ENCODE assay signal across 8 cellular contexts in the genomic region with DNA sequence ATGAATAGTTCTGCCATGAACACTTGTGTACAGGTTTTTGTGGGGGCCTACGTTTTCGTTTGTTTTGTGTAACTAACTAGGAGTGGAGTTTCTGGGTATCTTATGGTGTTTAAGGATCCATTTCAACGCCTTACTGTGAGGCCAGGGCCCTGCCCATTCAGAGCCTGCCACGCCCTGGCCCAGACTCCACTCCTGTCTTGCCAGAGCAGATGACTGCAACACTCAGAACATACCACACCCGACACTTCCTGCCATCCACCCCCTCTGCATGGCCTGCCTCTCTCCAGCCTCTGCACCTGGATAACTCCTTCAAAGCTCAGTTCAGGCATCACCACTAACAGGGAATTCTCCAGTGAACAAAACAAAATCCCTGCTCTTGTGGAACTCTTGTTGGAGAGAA. TPM values are rescaled to one million over a fixed set of nuclear protein-coding genes. Genes with fewer than 3 reads are reported as not detected.
DNase-seq lines count a peak whose midpoint lies in the region; ATAC-seq lines count a peak whose summit lies in the region.
"Had no signal": no experiment of that assay in that cellular context is flagged by ENCODE, and none has a peak within 500 bp of the region (broad histone marks: within the 10 kb centered on the region; RNA-seq: fewer than 3 reads in every experiment).

No MANE protein-coding gene starts in this region.

- H3K27me3 Mint-ChIP-seq in activated T-helper 17 cell treated with anti-CD3 and anti-CD28 coated beads, Interleukin-2, amount 50 U/mL, for 72 hours: no peaks in the 10 kb centered on the region

- peak overlapping the region; percentile 35 for H3K4me3 Mint-ChIP-seq in activated T-helper 17 cell treated with anti-CD3 and anti-CD28 coated beads, Interleukin-2, amount 50 U/mL, for 72 hours
- H3K4me3 Mint-ChIP-seq: neural crest cell had no signal

- peak; percentile 60 for ATAC-seq in GM19463 (IDR thresholded peaks at IDR 0.05; ENCODE audit: unreplicated experiment)
- peak; percentile 69 for ATAC-seq in activated T-helper 17 cell treated with anti-CD3 and anti-CD28 coated beads, Interleukin-2, amount 50 U/mL, for 72 hours (replicated peaks)
- ATAC-seq in HG03378 (IDR thresholded peaks at IDR 0.05; ENCODE audit: unreplicated experiment): no peak
- no peak for ATAC-seq in HG02981 (IDR thresholded peaks at IDR 0.05; ENCODE audit: unreplicated experiment)

- peaks cover 39% of the 10 kb centered on the region for H3K4me1 Mint-ChIP-seq in activated T-helper 17 cell treated with anti-CD3 and anti-CD28 coated beads, Interleukin-2, amount 50 U/mL, for 72 hours

- H3K4me3 ChIP-seq in Jurkat, Clone E6-1 (ENCODE audit: low read length): no peak overlapping the region

- H3K9me3 Mint-ChIP-seq in activated T-helper 17 cell treated with anti-CD3 and anti-CD28 coated beads, Interleukin-2, amount 50 U/mL, for 72 hours: peaks cover 15% of the 10 kb centered on the region

- peak; percentile 79 for DNase-seq in Jurkat, Clone E6-1 (ENCODE audit: low read depth, low spot score)
- peak; percentile 34 to 36 for DNase-seq in stimulated activated CD4-positive, alpha-beta T cell treated with anti-CD3 and anti-CD28 coated beads, Interleukin-2, amount 100 ng/mL, for 24 hours
- no peak for DNase-seq in foreskin melanocyte

- H3K36me3 Mint-ChIP-seq in activated T-helper 17 cell treated with anti-CD3 and anti-CD28 coated beads, Interleukin-2, amount 50 U/mL, for 72 hours (ENCODE audit: low read depth): peaks cover 5% of the 10 kb centered on the region

- peak overlapping the region; percentile 66 for H3K27ac Mint-ChIP-seq in activated T-helper 17 cell treated with anti-CD3 and anti-CD28 coated beads, Interleukin-2, amount 50 U/mL, for 72 hours

RNA-seq across cellular contexts. Expression of a gene that starts 43.2 kb away (rescaled TPM):
- polyA plus RNA-seq in Jurkat, Clone E6-1 (2012; ENCODE audit: insufficient read depth, insufficient read length): 33.7 TPM
- total RNA-seq in activated T-helper 17 cell treated with anti-CD3 and anti-CD28 coated beads, Interleukin-2, amount 50 U/mL, for 72 hours: 100 to 1,000 TPM in 1 of 2 donors, 10 to 100 TPM in 1; 57.0 to 163 TPM

Comparison
In these comparisons a context has a peak if more than half of its experiments do, and no peak if none do; other contexts are left out.
1. ATAC-seq: peak in GM19463 (single experiment) and activated T-helper 17 cell treated with anti-CD3 and anti-CD28 coated beads, Interleukin-2, amount 50 U/mL, for 72 hours (single experiment); none in HG03378 (single experiment) and HG02981 (single experiment).